In genomic region chr18:40293311-40293710, GRCh38 we compare ENCODE assay signal across 18 cellular contexts.
A peak's percentile ranks its signal among the peaks of the same experiment; 100 is the strongest.
DNase-seq lines count a peak whose midpoint lies in the region; ATAC-seq, FAIRE-seq and TF ChIP-seq lines count a peak whose summit lies in the region.
"Had no signal": no experiment of that assay in that cellular context is flagged by ENCODE, and none has a peak within 500 bp of the region (broad histone marks: within the 10 kb centered on the region; RNA-seq: fewer than 3 reads in every experiment).

No MANE protein-coding gene starts in this region.

- H3K27ac ChIP-seq in A673 (ENCODE audit: low read depth, low read length, poor library complexity, severe bottlenecking) (no peak overlapping the region), HEK293 (ENCODE audit: extremely low read depth, low read depth, low read length) (no peak overlapping the region), RWPE2 (ENCODE audit: poor library complexity, severe bottlenecking) (no peak overlapping the region), foreskin keratinocyte (no peak overlapping the region)
- H3K27ac ChIP-seq: ovary had no signal

- ATAC-seq in RWPE2 (ENCODE audit: low read depth) (no peak), foreskin keratinocyte (no peak)
- ATAC-seq: activated CD8-positive, alpha-beta T cell treated with anti-CD3 and anti-CD28 coated beads, Interleukin-2, amount 10 ng/mL, durations not matched to agents 7 days and 5 days had no signal

- POLR2A ChIA-PET in A673 (lab: Charles Lee; ENCODE audit: low non-redundant PET) (no interaction called here), HEK293 (lab: Yijun Ruan, JAX) (no interaction called here)

- DNase-seq in A673 (ENCODE audit: low spot score) (peak; percentile 17), RWPE2 (ENCODE audit: low spot score) (no peak), foreskin keratinocyte (peak in 1 of 2 donors; percentile 33), anterior cingulate cortex (lab: John Stamatoyannopoulos, UW) (no peak), GOT3 (lab: John Stamatoyannopoulos, UW) (no peak), amniotic stem cell (lab: John Stamatoyannopoulos, UW) (no peak), GM12892 (ENCODE audit: insufficient read length) (no peak)
- DNase-seq: activated CD8-positive, alpha-beta T cell treated with anti-CD3 and anti-CD28 coated beads, Interleukin-2, amount 10 ng/mL, durations not matched to agents 7 days and 5 days; activated naive CD4-positive, alpha-beta T cell treated with anti-CD3 and anti-CD28 coated beads, Interleukin-2, amount 10 ng/mL, durations not matched to agents 7 days and 5 days; head of caudate nucleus; NCI-H2107; ovary; stimulated activated CD4-positive, alpha-beta T cell treated with anti-CD3 and anti-CD28 coated beads, Interleukin-4, amount 100 ng/mL, for 1 hour; stimulated activated naive CD4-positive, alpha-beta T cell; T-helper 9 cell had no signal

- intact Hi-C loops in A673 (cut with micrococcal nuclease; ENCODE audit: unreplicated experiment): no loop called here

- H3K9me3 ChIP-seq in A673 (ENCODE audit: low read depth, low read length, poor library complexity, severe bottlenecking) (no peaks in the 10 kb centered on the region), HEK293 (ENCODE audit: control insufficient read depth, insufficient read depth, low read depth, low read length) (no peaks in the 10 kb centered on the region), RWPE2 (ENCODE audit: severe bottlenecking) (no peaks in the 10 kb centered on the region)
- H3K9me3 ChIP-seq: ovary had no signal

- no peaks in the 10 kb centered on the region for H3K27me3 ChIP-seq in A673 (replicated peaks; ENCODE audit: insufficient read depth, low read depth, low read length, poor library complexity)
- no peaks in the 10 kb centered on the region for H3K27me3 ChIP-seq in RWPE2 (ENCODE audit: insufficient read depth, poor library complexity, severe bottlenecking)
- H3K27me3 ChIP-seq in foreskin keratinocyte: no peaks in the 10 kb centered on the region
- H3K27me3 ChIP-seq: ovary had no signal

- H3K36me3 ChIP-seq in A673 (ENCODE audit: insufficient read depth, low read length, poor library complexity, severe bottlenecking): no peaks in the 10 kb centered on the region
- no peaks in the 10 kb centered on the region for H3K36me3 ChIP-seq in HEK293 (ENCODE audit: control insufficient read depth in 2 of 2, insufficient read depth in 1 of 2, low read length in 2 of 2)
- no peaks in the 10 kb centered on the region for H3K36me3 ChIP-seq in RWPE2 (ENCODE audit: low read depth)
- H3K36me3 ChIP-seq: ovary had no signal

- TF ChIP-seq POLR2A in GM12892 (IDR thresholded peaks at IDR 0.05; ENCODE audit: low read depth, low read length): no peak

- peak; percentile 52 for TF ChIP-seq CTCF in A673 (conservative IDR thresholded peaks at IDR 0.05; ENCODE audit: low read depth, low read length)
- TF ChIP-seq CTCF in HEK293 (tag by site-specific recombination; IDR thresholded peaks at IDR 0.05): no peak
- TF ChIP-seq CTCF in RWPE2 (IDR thresholded peaks at IDR 0.05; ENCODE audit: poor library complexity, severe bottlenecking): peak; percentile 45
- TF ChIP-seq CTCF in foreskin keratinocyte (conservative IDR thresholded peaks at IDR 0.05): peak; percentile 71

- H3K4me1 ChIP-seq in A673 (ENCODE audit: insufficient read depth, low read length, poor library complexity, severe bottlenecking): no peaks in the 10 kb centered on the region
- H3K4me1 ChIP-seq in HEK293 (ENCODE audit: control insufficient read depth, insufficient read depth, low read length): no peaks in the 10 kb centered on the region
- no peaks in the 10 kb centered on the region for H3K4me1 ChIP-seq in RWPE2 (ENCODE audit: insufficient read depth, poor library complexity, severe bottlenecking)
- no peaks in the 10 kb centered on the region for H3K4me1 ChIP-seq in foreskin keratinocyte

- CTCF ChIA-PET in A673 (lab: Charles Lee) (no interaction called here), HEK293 (lab: Yijun Ruan, JAX) (interaction anchor here (0.6 to 0.8 kb wide), 3 partner anchors 10 to 349 kb away, joined by 3 to 4 read pairs (median 3); no protein-coding TSS in a partner anchor)

- BruUV-seq in A673 (replicated peaks; lab: Mats Ljungman, UMichigan): no TSS peak

- H3K4me3 ChIP-seq in A673 (ENCODE audit: low read depth, low read length, poor library complexity, severe bottlenecking) (no peak overlapping the region), HEK293 (ENCODE audit: low read depth, low read length) (no peak overlapping the region), RWPE2 (ENCODE audit: severe bottlenecking) (no peak overlapping the region)
- H3K4me3 ChIP-seq: lung, ovary had no signal

- FAIRE-seq in GM12892 (lab: Jason Lieb, UNC): no peak
- FAIRE-seq: RCC 7860 had no signal

TF ChIP-seq in HEK293, 187 proteins besides CTCF, POLR2A, EP300 and RAD21:
- TF ChIP-seq PRDM6 (tag by site-specific recombination; IDR thresholded peaks at IDR 0.05) (no peak), ZNF654 (tag by site-specific recombination; IDR thresholded peaks at IDR 0.05; ENCODE audit: low read depth) (0 out of 2 replicates have a peak, but pooled peaks have one; percentile 4), ZBTB20 (tag by site-specific recombination; IDR thresholded peaks at IDR 0.05) (no peak)
